ENCODE assay signal across 2 cellular contexts in the genomic region with DNA sequence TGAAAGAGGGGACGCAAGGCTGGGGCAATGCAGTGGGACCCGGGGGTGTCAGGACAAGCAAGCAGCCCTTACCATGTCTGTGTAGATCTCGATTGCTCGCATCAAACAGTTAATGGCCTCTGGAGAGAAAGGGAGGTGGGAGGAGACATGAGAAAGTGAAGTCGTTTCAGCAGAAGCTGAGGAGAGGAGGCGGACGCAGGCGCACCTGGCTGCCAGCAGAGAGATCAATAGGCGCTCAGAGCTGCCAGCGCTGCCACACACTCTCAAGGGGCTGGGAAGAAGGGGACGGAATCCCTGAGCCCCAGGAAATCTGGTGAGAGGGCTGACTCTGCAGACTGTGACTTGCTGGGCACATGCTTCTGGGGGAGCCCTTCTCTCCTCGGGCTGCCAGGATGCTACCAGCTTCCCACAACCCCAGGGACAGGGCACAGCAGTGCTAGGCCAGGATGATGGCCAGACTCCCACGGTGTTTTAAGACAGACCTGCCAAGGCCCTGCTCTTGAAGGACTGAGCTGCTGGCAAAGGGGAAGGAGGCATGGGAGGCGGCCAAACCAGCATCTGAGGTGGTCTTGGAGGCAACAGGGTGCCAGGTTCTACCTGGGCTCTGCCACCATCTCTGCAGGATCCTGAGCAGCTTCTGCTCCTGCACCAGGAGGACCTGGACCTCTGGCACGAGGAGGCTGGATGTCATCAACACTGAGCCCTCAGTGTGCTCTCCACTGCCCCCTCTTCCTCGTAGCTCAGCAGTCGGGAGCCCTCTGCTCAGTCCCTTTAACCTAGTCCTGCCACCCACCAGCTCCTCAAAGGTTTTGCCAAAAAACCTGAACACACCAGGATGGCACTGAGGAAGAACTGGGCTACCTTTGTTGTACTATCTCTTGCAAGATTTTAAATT.
TF ChIP-seq lines count a peak whose summit lies in the region.

No MANE protein-coding gene starts in this region.

TF ChIP-seq in HCT116, 20 proteins besides CTCF, POLR2A, EP300 and RAD21:
- TF ChIP-seq JUND (IDR thresholded peaks at IDR 0.05) (no peak), EZH2 (IDR thresholded peaks at IDR 0.05) (no peak), SIN3A (IDR thresholded peaks at IDR 0.05; ENCODE audit: low read depth) (no peak)
TF ChIP-seq in HCT116: peak in this region for 0.

TF ChIP-seq in GM12878, 131 proteins besides CTCF, POLR2A, EP300 and RAD21:
- TF ChIP-seq POLR2AphosphoS5 (IDR thresholded peaks at IDR 0.05; ENCODE audit: low read length) (peak; percentile 17; the same call in 1 of the 2 replicates), BMI1 (IDR thresholded peaks at IDR 0.05; ENCODE audit: borderline replicate concordance) (no peak), BCL11A (IDR thresholded peaks at IDR 0.05; ENCODE audit: low read depth, low read length) (no peak), TCF3 (IDR thresholded peaks at IDR 0.05; ENCODE audit: borderline replicate concordance, insufficient read depth, low read depth, low read length) (no peak)
- TF ChIP-seq, protein P1, sequence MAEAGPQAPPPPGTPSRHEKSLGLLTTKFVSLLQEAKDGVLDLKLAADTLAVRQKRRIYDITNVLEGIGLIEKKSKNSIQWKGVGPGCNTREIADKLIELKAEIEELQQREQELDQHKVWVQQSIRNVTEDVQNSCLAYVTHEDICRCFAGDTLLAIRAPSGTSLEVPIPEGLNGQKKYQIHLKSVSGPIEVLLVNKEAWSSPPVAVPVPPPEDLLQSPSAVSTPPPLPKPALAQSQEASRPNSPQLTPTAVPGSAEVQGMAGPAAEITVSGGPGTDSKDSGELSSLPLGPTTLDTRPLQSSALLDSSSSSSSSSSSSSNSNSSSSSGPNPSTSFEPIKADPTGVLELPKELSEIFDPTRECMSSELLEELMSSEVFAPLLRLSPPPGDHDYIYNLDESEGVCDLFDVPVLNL (IDR thresholded peaks at IDR 0.05; ENCODE audit: low read depth, low read length): no peak
